ENCODE assay signal across 8 cellular contexts in the genomic region with DNA sequence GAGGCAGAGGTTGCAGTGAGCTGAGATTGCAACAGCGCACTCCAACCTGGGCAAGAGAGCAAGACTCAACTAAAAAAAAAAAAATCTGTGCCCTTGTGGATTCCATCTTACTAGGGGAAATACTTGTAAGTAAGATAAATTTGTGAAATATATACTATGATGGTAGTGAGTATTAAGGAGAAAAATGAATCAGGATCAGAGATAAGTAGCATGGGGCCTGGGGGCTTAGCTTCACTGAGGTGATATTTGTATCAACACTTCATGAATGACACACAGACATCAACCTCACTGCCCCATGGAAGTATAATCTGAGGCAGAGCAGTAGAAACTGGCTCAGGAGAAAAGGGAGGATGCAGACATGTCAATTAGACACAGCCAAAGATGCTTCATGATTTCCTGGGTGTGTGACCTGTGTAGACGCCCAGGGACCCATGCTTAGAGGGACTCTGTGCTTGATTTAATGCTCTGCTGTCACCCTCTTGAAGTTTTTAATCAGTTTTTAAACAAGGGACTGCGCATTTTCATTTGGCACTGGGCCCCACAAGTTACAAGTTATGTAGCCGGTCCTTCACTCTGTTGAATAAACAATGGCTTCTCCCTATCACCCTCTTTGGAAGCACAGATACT. TPM values are rescaled to one million over a fixed set of nuclear protein-coding genes. Genes with fewer than 3 reads are reported as not detected.
A peak's percentile ranks its signal among the peaks of the same experiment; 100 is the strongest.
DNase-seq lines count a peak whose midpoint lies in the region; ATAC-seq lines count a peak whose summit lies in the region.

No MANE protein-coding gene starts in this region.

- peak; percentile 52 to 60 for ATAC-seq in CD4-positive, CD25-positive, alpha-beta regulatory T cell (ENCODE audit: low read depth in 2 of 2)
- peak; percentile 3 for ATAC-seq in HG02852 (IDR thresholded peaks at IDR 0.05; ENCODE audit: unreplicated experiment)
- ATAC-seq in aorta (ENCODE audit: low FRiP score) = no peak

- DNase-seq in CD4-positive, CD25-positive, alpha-beta regulatory T cell = peak in 1 of 3 donors; percentile 80
- DNase-seq in activated naive CD4-positive, alpha-beta T cell treated with anti-CD3 and anti-CD28 coated beads for 36 hours = peak; percentile 41
- DNase-seq in GF-D8 (lab: John Stamatoyannopoulos, UW) (no peak), NCI-H446 treated with DMSO at 0.1 percent for 48 hours (lab: John Stamatoyannopoulos, UW) (no peak), aorta (no peak), NCI-H446 (lab: John Stamatoyannopoulos, UW) (no peak)

- H3K4me3 ChIP-seq in CD4-positive, CD25-positive, alpha-beta regulatory T cell (ENCODE audit: low read depth, low read length) = peak overlapping the region; percentile 85
- H3K4me3 ChIP-seq in muscle layer of duodenum (ENCODE audit: low read depth in 1 of 2, low read length in 2 of 2) (peak overlapping the region; percentile 51 to 61), aorta (ENCODE audit: low read length in 2 of 2) (no peak overlapping the region)

- no peaks in the 10 kb centered on the region for H3K27me3 ChIP-seq in CD4-positive, CD25-positive, alpha-beta regulatory T cell (ENCODE audit: control insufficient read depth, insufficient read depth, low read length)
- no peaks in the 10 kb centered on the region for H3K27me3 ChIP-seq in muscle layer of duodenum (ENCODE audit: low read depth, low read length)
- no peaks in the 10 kb centered on the region for H3K27me3 ChIP-seq in aorta (ENCODE audit: control insufficient read depth in 1 of 2, insufficient read depth in 2 of 2, low read length in 1 of 2)

- intact Hi-C loops in activated naive CD4-positive, alpha-beta T cell treated with anti-CD3 and anti-CD28 coated beads for 36 hours (cut with micrococcal nuclease) = loop anchor here (1.0 to 2.0 kb wide), 8 partner anchors 22 to 351 kb away; partner anchors contain the start of gene SLC23A2
- intact Hi-C loops in aorta (cut with DNase I) = no loop called here

- CTCF ChIA-PET in activated naive CD4-positive, alpha-beta T cell treated with anti-CD3 and anti-CD28 coated beads for 36 hours (lab: Charles Lee) = interaction anchor here (0.9 kb wide), 1 partner anchor 10 kb away, joined by 4 read pairs; no protein-coding TSS in a partner anchor

- no peaks in the 10 kb centered on the region for H3K27me3 Mint-ChIP-seq in CD4-positive, CD25-positive, alpha-beta regulatory T cell
- no peaks in the 10 kb centered on the region for H3K27me3 Mint-ChIP-seq in activated naive CD4-positive, alpha-beta T cell treated with anti-CD3 and anti-CD28 coated beads for 36 hours (ENCODE audit: low read depth)

- H3K9me3 ChIP-seq in CD4-positive, CD25-positive, alpha-beta regulatory T cell (ENCODE audit: control insufficient read depth in 2 of 2, low read length in 2 of 2) = no peaks in the 10 kb centered on the region
- H3K9me3 ChIP-seq in muscle layer of duodenum (ENCODE audit: control insufficient read depth in 1 of 2, low read length in 2 of 2) = no peaks in the 10 kb centered on the region
- no peaks in the 10 kb centered on the region for H3K9me3 ChIP-seq in aorta (ENCODE audit: control insufficient read depth, low read length)

- H3K27ac Mint-ChIP-seq in CD4-positive, CD25-positive, alpha-beta regulatory T cell = peak overlapping the region; percentile 98 to 99 (median 98)
- H3K27ac Mint-ChIP-seq in activated naive CD4-positive, alpha-beta T cell treated with anti-CD3 and anti-CD28 coated beads for 36 hours = peak overlapping the region; percentile 92

- 64 to 70% methylated on average over 4 of the region's 4 CpGs for WGBS in aorta, 2 donors

- no peaks in the 10 kb centered on the region for H3K9me3 Mint-ChIP-seq in CD4-positive, CD25-positive, alpha-beta regulatory T cell
- H3K9me3 Mint-ChIP-seq in activated naive CD4-positive, alpha-beta T cell treated with anti-CD3 and anti-CD28 coated beads for 36 hours = no peaks in the 10 kb centered on the region

- H3K4me3 Mint-ChIP-seq in CD4-positive, CD25-positive, alpha-beta regulatory T cell = peak overlapping the region; percentile 66 to 92 (median 88)
- peak overlapping the region; percentile 60 for H3K4me3 Mint-ChIP-seq in activated naive CD4-positive, alpha-beta T cell treated with anti-CD3 and anti-CD28 coated beads for 36 hours

- H3K36me3 ChIP-seq in CD4-positive, CD25-positive, alpha-beta regulatory T cell (ENCODE audit: control insufficient read depth, insufficient read depth, low read length) = no peaks in the 10 kb centered on the region
- H3K36me3 ChIP-seq in muscle layer of duodenum (ENCODE audit: control insufficient read depth in 1 of 2, insufficient read depth in 2 of 2, low read length in 2 of 2) (no peaks in the 10 kb centered on the region), aorta (ENCODE audit: control insufficient read depth in 1 of 2, insufficient read depth in 2 of 2, low read length in 1 of 2) (no peaks in the 10 kb centered on the region)

- no peaks in the 10 kb centered on the region for H3K36me3 Mint-ChIP-seq in CD4-positive, CD25-positive, alpha-beta regulatory T cell
- no peaks in the 10 kb centered on the region for H3K36me3 Mint-ChIP-seq in activated naive CD4-positive, alpha-beta T cell treated with anti-CD3 and anti-CD28 coated beads for 36 hours (ENCODE audit: low read depth)

- peaks cover 7 to 48% (median 26%) of the 10 kb centered on the region in 4 donors for H3K4me1 Mint-ChIP-seq in CD4-positive, CD25-positive, alpha-beta regulatory T cell
- H3K4me1 Mint-ChIP-seq in activated naive CD4-positive, alpha-beta T cell treated with anti-CD3 and anti-CD28 coated beads for 36 hours (ENCODE audit: low read depth) = peaks cover 41% of the 10 kb centered on the region

- H3K4me1 ChIP-seq in CD4-positive, CD25-positive, alpha-beta regulatory T cell (ENCODE audit: control insufficient read depth, insufficient read depth, low read length, poor library complexity, severe bottlenecking) = peaks cover 31% of the 10 kb centered on the region
- peaks cover 2 to 10% of the 10 kb centered on the region in 2 donors for H3K4me1 ChIP-seq in muscle layer of duodenum (ENCODE audit: control insufficient read depth in 1 of 2, insufficient read depth in 2 of 2, low read length in 2 of 2)
- H3K4me1 ChIP-seq in aorta (ENCODE audit: control insufficient read depth in 1 of 2, insufficient read depth in 2 of 2, low read length in 2 of 2) = peaks cover 0 to 3% of the 10 kb centered on the region in 2 donors

- peak overlapping the region; percentile 94 for H3K27ac ChIP-seq in CD4-positive, CD25-positive, alpha-beta regulatory T cell (ENCODE audit: insufficient read depth, low read length, poor library complexity, severe bottlenecking)
- H3K27ac ChIP-seq in muscle layer of duodenum (ENCODE audit: low read length) (peak overlapping the region; percentile 81), aorta (ENCODE audit: low read depth in 1 of 2, low read length in 2 of 2) (no peak overlapping the region)

RNA-seq across cellular contexts. Expression of gene TMEM230, which starts 35.0 kb away (rescaled TPM):
- 48.3 TPM for total RNA-seq in CD4-positive, CD25-positive, alpha-beta regulatory T cell
- polyA plus RNA-seq in CD4-positive, CD25-positive, alpha-beta regulatory T cell = 100 to 1,000 TPM; 158 to 237 (median 214) TPM
- total RNA-seq in activated naive CD4-positive, alpha-beta T cell treated with anti-CD3 and anti-CD28 coated beads for 36 hours = 10 to 100 TPM; 86.3 to 90.5 TPM
- 10 to 100 TPM; 73.0 to 95.0 TPM for total RNA-seq in aorta
- polyA plus RNA-seq in aorta = 100 to 1,000 TPM; 140 to 158 TPM

RNA-seq across cellular contexts. Expression of gene PCNA, which starts 41.9 kb away (rescaled TPM):
- 33.0 TPM for total RNA-seq in CD4-positive, CD25-positive, alpha-beta regulatory T cell
- 10 to 100 TPM; 67.5 to 89.9 (median 76.2) TPM for polyA plus RNA-seq in CD4-positive, CD25-positive, alpha-beta regulatory T cell
- 100 to 1,000 TPM; 631 to 641 TPM for total RNA-seq in activated naive CD4-positive, alpha-beta T cell treated with anti-CD3 and anti-CD28 coated beads for 36 hours
- 10 to 100 TPM; 20.1 to 21.9 TPM for total RNA-seq in aorta
- 10 to 100 TPM; 34.7 to 37.4 TPM for polyA plus RNA-seq in aorta

RNA-seq across cellular contexts. Expression of gene CDS2, which starts 48.9 kb away (rescaled TPM):
- total RNA-seq in CD4-positive, CD25-positive, alpha-beta regulatory T cell = 77.9 TPM
- polyA plus RNA-seq in CD4-positive, CD25-positive, alpha-beta regulatory T cell = 10 to 100 TPM; 47.6 to 75.4 (median 51.5) TPM
- total RNA-seq in activated naive CD4-positive, alpha-beta T cell treated with anti-CD3 and anti-CD28 coated beads for 36 hours = 10 to 100 TPM; 23.2 to 24.1 TPM
- 100 to 1,000 TPM in 1 of 2 donors, 10 to 100 TPM in 1; 78.7 to 135 TPM for total RNA-seq in aorta
- polyA plus RNA-seq in aorta = 10 to 100 TPM; 13.9 to 21.3 TPM

Comparison
In these comparisons a context has a peak if more than half of its experiments do, and no peak if none do; other contexts are left out.
1. H3K27ac ChIP-seq: peak in CD4-positive, CD25-positive, alpha-beta regulatory T cell (single experiment) and muscle layer of duodenum (single experiment); none in aorta (0 of 2).
2. H3K4me3 ChIP-seq: peak in CD4-positive, CD25-positive, alpha-beta regulatory T cell (single experiment) and muscle layer of duodenum (2 of 2); none in aorta (0 of 2).
3. RNA of gene PCNA, which starts 41.9 kb away (total RNA-seq): 631 to 641 TPM in activated naive CD4-positive, alpha-beta T cell treated with anti-CD3 and anti-CD28 coated beads for 36 hours; 33.0 TPM in CD4-positive, CD25-positive, alpha-beta regulatory T cell (single experiment) and 20.1 to 21.9 TPM in aorta; every median in the first group is over 10 times any median in the second.